In the genomic region with DNA sequence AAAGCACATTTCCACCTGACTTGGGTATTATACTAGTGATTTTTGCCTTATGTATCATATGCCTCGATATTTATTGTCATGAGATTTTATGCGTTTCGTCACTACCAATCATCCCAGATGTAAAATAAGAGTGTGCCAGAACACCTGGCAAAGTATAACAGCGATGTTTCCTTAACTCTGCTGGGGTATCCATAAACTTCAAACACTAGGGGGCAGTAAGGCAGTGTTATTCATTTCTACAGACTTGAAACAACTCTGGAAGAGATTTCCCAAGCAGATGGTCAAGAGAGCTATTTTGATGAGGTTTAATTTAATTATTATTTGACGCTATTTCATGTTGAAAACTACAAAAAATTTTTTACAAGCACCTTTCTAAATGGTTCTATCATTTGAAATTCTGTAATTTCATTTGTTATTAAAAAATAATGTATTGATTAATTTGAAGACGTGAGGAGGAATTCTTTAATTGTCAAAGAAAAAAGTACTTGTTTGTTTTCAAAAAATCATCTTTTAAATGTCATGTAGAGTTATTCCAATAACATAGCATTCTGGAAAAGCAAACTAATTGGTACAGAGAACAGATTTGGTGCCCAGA, we compare ENCODE assay signal across 11 cellular contexts.
DNase-seq lines count a peak whose midpoint lies in the region; FAIRE-seq and TF ChIP-seq lines count a peak whose summit lies in the region.
"Had no signal": no experiment of that assay in that cellular context is flagged by ENCODE, and none has a peak within 500 bp of the region (broad histone marks: within the 10 kb centered on the region; RNA-seq: fewer than 3 reads in every experiment).

No MANE protein-coding gene starts in this region.

- H3K4me3 ChIP-seq in astrocyte (ENCODE audit: insufficient read depth, low read depth, low read length) (no peak overlapping the region), uterus (no peak overlapping the region)

- no peaks in the 10 kb centered on the region for H3K4me1 Mint-ChIP-seq in astrocyte (ENCODE audit: low read depth, unreplicated experiment)
- H3K4me1 Mint-ChIP-seq: immature natural killer cell had no signal

- no peak for FAIRE-seq in astrocyte (lab: Jason Lieb, UNC)

- no peak overlapping the region for H3K9ac ChIP-seq in astrocyte (ENCODE audit: low read length)

- no peak overlapping the region for H2AFZ ChIP-seq in astrocyte (ENCODE audit: low read depth, low read length)

- no peak for TF ChIP-seq POLR2A in uterus (IDR thresholded peaks at IDR 0.05)

- H3K36me3 ChIP-seq in astrocyte (ENCODE audit: insufficient read depth, low read length) = no peaks in the 10 kb centered on the region
- H3K36me3 ChIP-seq in uterus = no peaks in the 10 kb centered on the region
- H3K36me3 ChIP-seq: brain microvascular endothelial cell had no signal

- H3K27me3 Mint-ChIP-seq in astrocyte (ENCODE audit: low read depth, unreplicated experiment) = no peaks in the 10 kb centered on the region

- H3K9me3 Mint-ChIP-seq in astrocyte (ENCODE audit: unreplicated experiment) = peaks cover 12% of the 10 kb centered on the region
- H3K9me3 Mint-ChIP-seq: immature natural killer cell had no signal

- TF ChIP-seq CTCF in astrocyte (IDR thresholded peaks at IDR 0.05; ENCODE audit: insufficient read depth, low read depth, low read length) = peak; percentile 11
- no peak for TF ChIP-seq CTCF in uterus (IDR thresholded peaks at IDR 0.05)

- DNase-seq in DMS 273 (lab: John Stamatoyannopoulos, UW; ENCODE audit: unreplicated experiment) (peak; percentile 62), DMS 273 treated with DMSO at 0.1 percent for 48 hours (lab: John Stamatoyannopoulos, UW) (no peak), NCI-H524 (lab: John Stamatoyannopoulos, UW) (peak; percentile 64 to 89), astrocyte (ENCODE audit: low read depth) (peak; percentile 15), pons (ENCODE audit: low spot score) (peak; percentile 19), uterus (no peak), substantia nigra (lab: John Stamatoyannopoulos, UW) (no peak)
- no peak for DNase-seq in stimulated activated CD4-positive, alpha-beta T cell treated with anti-CD3 and anti-CD28 coated beads, Interleukin-4, amount 100 ng/mL, for 1 hour
- DNase-seq: 8988T, brain microvascular endothelial cell had no signal

- H3K4me3 Mint-ChIP-seq in astrocyte (ENCODE audit: unreplicated experiment) = no peak overlapping the region
- H3K4me3 Mint-ChIP-seq: immature natural killer cell had no signal

- no peak overlapping the region for H3K4me2 ChIP-seq in astrocyte (ENCODE audit: low read length)

- intact Hi-C loops in uterus (cut with DNase I; ENCODE audit: low total_unique reads) = no loop called here

- no peak overlapping the region for H3K27ac Mint-ChIP-seq in astrocyte (ENCODE audit: unreplicated experiment)
- H3K27ac Mint-ChIP-seq: immature natural killer cell had no signal

- H3K9me3 ChIP-seq in astrocyte (ENCODE audit: insufficient read depth, low read depth, low read length) = peaks cover 3% of the 10 kb centered on the region
- H3K9me3 ChIP-seq in uterus = no peaks in the 10 kb centered on the region

- no peaks in the 10 kb centered on the region for H3K27me3 ChIP-seq in astrocyte (ENCODE audit: insufficient read depth, low read length)
- no peaks in the 10 kb centered on the region for H3K27me3 ChIP-seq in uterus
- H3K27me3 ChIP-seq: brain microvascular endothelial cell had no signal

- H4K20me1 ChIP-seq in astrocyte (ENCODE audit: insufficient read depth, low read length) = no peaks in the 10 kb centered on the region

- H3K27ac ChIP-seq in astrocyte (ENCODE audit: low read depth, low read length) (no peak overlapping the region), uterus (no peak overlapping the region), substantia nigra (ENCODE audit: low read depth, low read length, poor library complexity, severe bottlenecking) (no peak overlapping the region)
- H3K27ac ChIP-seq: brain microvascular endothelial cell had no signal

- no peaks in the 10 kb centered on the region for H3K79me2 ChIP-seq in astrocyte (ENCODE audit: insufficient read depth, low read length)

- H3K36me3 Mint-ChIP-seq in astrocyte (ENCODE audit: low read depth, unreplicated experiment) = no peaks in the 10 kb centered on the region
- H3K36me3 Mint-ChIP-seq: immature natural killer cell had no signal

- H3K4me1 ChIP-seq in astrocyte (ENCODE audit: insufficient read depth, low read length) (no peaks in the 10 kb centered on the region), uterus (no peaks in the 10 kb centered on the region)

Comparison
In these comparisons a context has a peak if more than half of its experiments do, and no peak if none do; other contexts are left out.
1. DNase-seq: peak in DMS 273 (single experiment), NCI-H524 (2 of 2), astrocyte (single experiment) and pons (single experiment); none in DMS 273 treated with DMSO at 0.1 percent for 48 hours (single experiment), stimulated activated CD4-positive, alpha-beta T cell treated with anti-CD3 and anti-CD28 coated beads, Interleukin-4, amount 100 ng/mL, for 1 hour (single experiment), uterus (0 of 2) and substantia nigra (0 of 49).